In the genomic region with DNA sequence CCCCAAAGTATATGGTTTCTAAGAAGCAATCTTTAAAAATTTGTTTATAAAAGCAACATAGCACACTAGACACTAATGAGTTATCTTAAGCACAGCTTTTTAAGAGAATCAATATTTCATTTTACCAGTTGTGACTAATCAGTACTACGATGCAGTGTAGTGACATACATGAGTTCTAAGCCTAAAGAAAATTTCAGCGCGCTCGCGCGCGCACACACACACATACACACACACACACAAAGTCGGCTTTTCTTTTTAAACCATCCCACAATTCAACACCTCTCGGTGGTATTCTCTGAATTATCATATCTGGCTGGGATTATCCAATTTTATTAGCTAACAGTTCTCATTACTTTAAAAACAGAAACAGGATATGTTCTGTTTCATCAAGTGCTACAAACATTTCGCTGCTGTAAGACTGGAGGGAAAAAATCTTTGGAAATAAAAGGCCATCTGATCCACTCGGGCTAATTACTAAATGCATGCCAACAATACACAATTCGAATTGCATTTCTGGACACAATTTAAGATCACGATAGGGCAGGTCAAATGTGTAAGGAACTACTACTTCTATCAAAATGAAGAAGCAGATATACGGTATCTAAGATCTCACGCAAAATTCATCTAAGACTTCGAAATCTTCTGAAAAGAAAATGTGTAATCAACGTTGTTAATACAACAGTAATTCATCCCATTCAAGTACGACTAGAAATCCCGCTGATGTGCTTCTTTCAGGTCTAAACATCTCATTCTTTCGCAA, we compare ENCODE assay signal across 8 cellular contexts. TPM values are rescaled to one million over a fixed set of nuclear protein-coding genes. Genes with fewer than 3 reads are reported as not detected.
DNase-seq lines count a peak whose midpoint lies in the region; ATAC-seq and TF ChIP-seq lines count a peak whose summit lies in the region.

No MANE protein-coding gene starts in this region.

- H3K4me1 ChIP-seq in MM.1S (ENCODE audit: low read length), result peaks cover 6% of the 10 kb centered on the region; the same call in 1 of the 2 replicates
- peaks cover 30 to 37% of the 10 kb centered on the region in 2 experiments for H3K4me1 ChIP-seq in neutrophil (ENCODE audit: control insufficient read depth in 1 of 2, insufficient read depth in 1 of 2, low read depth in 1 of 2, low read length in 1 of 2)

- H3K9ac ChIP-seq in MM.1S (ENCODE audit: low read length), result peak overlapping the region; percentile 91

- H3K27ac ChIP-seq in MM.1S (ENCODE audit: low read length) (peak overlapping the region; percentile 91), neutrophil (peak overlapping the region; percentile 86)

- peak overlapping the region; percentile 98; the same call in 1 of the 2 replicates for H2AFZ ChIP-seq in MM.1S (ENCODE audit: low read length)

- H3K27me3 ChIP-seq in MM.1S (replicated peaks; ENCODE audit: insufficient read depth, low read length), result no peaks in the 10 kb centered on the region
- no peaks in the 10 kb centered on the region for H3K27me3 ChIP-seq in neutrophil

- no peaks in the 10 kb centered on the region for H4K20me1 ChIP-seq in MM.1S (ENCODE audit: insufficient read depth, low read length)

- H3K4me3 ChIP-seq in MM.1S (ENCODE audit: low read length) (peak overlapping the region; percentile 89), neutrophil (ENCODE audit: low read depth in 1 of 2, low read length in 1 of 2) (peak overlapping the region; percentile 93)

- H3F3A ChIP-seq in MM.1S (ENCODE audit: insufficient read depth, low read length), result peaks cover 16% of the 10 kb centered on the region

- peak overlapping the region; percentile 99 for H3K4me2 ChIP-seq in MM.1S (ENCODE audit: low read depth, low read length)

- peaks cover 58% of the 10 kb centered on the region for H3K79me2 ChIP-seq in MM.1S (ENCODE audit: low read length)

- H3K9me3 ChIP-seq in MM.1S (replicated peaks; ENCODE audit: insufficient read depth, low read length), result no peaks in the 10 kb centered on the region
- no peaks in the 10 kb centered on the region for H3K9me3 ChIP-seq in neutrophil

- no peaks in the 10 kb centered on the region for H3K9me2 ChIP-seq in MM.1S (replicated peaks; ENCODE audit: insufficient read depth, low read length)

- TF ChIP-seq CTCF in MM.1S (IDR thresholded peaks at IDR 0.05; ENCODE audit: low read length), result no peak
- TF ChIP-seq CTCF in neutrophil (IDR thresholded peaks at IDR 0.05), result no peak

- peak; percentile 19 for ATAC-seq in esophagus mucosa
- no peak for ATAC-seq in GM21723 (IDR thresholded peaks at IDR 0.05; ENCODE audit: unreplicated experiment)

- H3K36me3 ChIP-seq in MM.1S (replicated peaks; ENCODE audit: insufficient read depth, low read length), result no peaks in the 10 kb centered on the region
- no peaks in the 10 kb centered on the region for H3K36me3 ChIP-seq in neutrophil

- DNase-seq in DMS153 treated with DMSO at 0.1 percent for 48 hours (lab: John Stamatoyannopoulos, UW; ENCODE audit: unreplicated experiment) (peak; percentile 9), MM.1S (peak; percentile 40), LoVo (ENCODE audit: low spot score) (no peak), SHP77 (lab: John Stamatoyannopoulos, UW) (no peak)
- peak; percentile 9 to 13 for DNase-seq in activated CD4-positive, alpha-beta T cell treated with anti-CD3 and anti-CD28 coated beads, Interleukin-2, amount 50 U/mL, for 24 hours (ENCODE audit: low read depth in 1 of 2, low spot score in 1 of 2)

RNA-seq across cellular contexts. Expression of gene TUT4, which starts 1.2 kb away (rescaled TPM):
- 21.9 TPM for total RNA-seq in esophagus mucosa

RNA-seq across cellular contexts. Expression of gene GPX7, which starts 50.5 kb away (rescaled TPM):
- 1.6 TPM for total RNA-seq in esophagus mucosa

Comparison
In these comparisons a context has a peak if more than half of its experiments do, and no peak if none do; other contexts are left out.
1. DNase-seq: peak in DMS153 treated with DMSO at 0.1 percent for 48 hours (single experiment), MM.1S (single experiment) and activated CD4-positive, alpha-beta T cell treated with anti-CD3 and anti-CD28 coated beads, Interleukin-2, amount 50 U/mL, for 24 hours (2 of 2); none in LoVo (single experiment) and SHP77 (0 of 2).